In genomic region chr2:85875613-85876012, GRCh38 we compare ENCODE assay signal across 28 cellular contexts. TPM values are rescaled to one million over a fixed set of nuclear protein-coding genes. Genes with fewer than 3 reads are reported as not detected.
DNase-seq lines count a peak whose midpoint lies in the region; ATAC-seq and TF ChIP-seq lines count a peak whose summit lies in the region.
"Had no signal": no experiment of that assay in that cellular context is flagged by ENCODE, and none has a peak within 500 bp of the region (broad histone marks: within the 10 kb centered on the region; RNA-seq: fewer than 3 reads in every experiment).

No MANE protein-coding gene starts in this region.

- no peaks in the 10 kb centered on the region for H3K27me3 ChIP-seq in upper lobe of right lung
- no peaks in the 10 kb centered on the region for H3K27me3 ChIP-seq in HAP-1 (ENCODE audit: low read depth)
- H3K27me3 ChIP-seq: esophagus muscularis mucosa, gastrocnemius medialis, pancreas, suprapubic skin had no signal

- H3K27ac ChIP-seq in upper lobe of right lung: peak overlapping the region; percentile 63
- H3K27ac ChIP-seq: esophagus muscularis mucosa, gastrocnemius medialis, pancreas, suprapubic skin had no signal

- H3K4me3 ChIP-seq in upper lobe of right lung (peak overlapping the region; percentile 3), HAP-1 (no peak overlapping the region)
- H3K4me3 ChIP-seq: esophagus muscularis mucosa, gastrocnemius medialis, pancreas, suprapubic skin had no signal

- peaks cover 9% of the 10 kb centered on the region for H3K36me3 Mint-ChIP-seq in stimulated activated naive CD8-positive, alpha-beta T cell treated with anti-CD3 and anti-CD28 coated beads, Interleukin-15, Interleukin-2, amounts not matched to agents 100 ng/mL and 50 ng/mL, for 24 hours (ENCODE audit: low read depth)
- H3K36me3 Mint-ChIP-seq in WTC11 (peaks cover 4% of the 10 kb centered on the region), memory B cell (peaks cover 23% of the 10 kb centered on the region)

- POLR2A ChIA-PET in WTC11 (lab: Charles Lee): no interaction called here

- H3K4me1 ChIP-seq in upper lobe of right lung (peaks cover 26% of the 10 kb centered on the region), HAP-1 (peaks cover 13% of the 10 kb centered on the region)

- H3K9me3 Mint-ChIP-seq in stimulated activated naive CD8-positive, alpha-beta T cell treated with anti-CD3 and anti-CD28 coated beads, Interleukin-15, Interleukin-2, amounts not matched to agents 100 ng/mL and 50 ng/mL, for 24 hours: no peaks in the 10 kb centered on the region
- H3K9me3 Mint-ChIP-seq in WTC11: peaks cover 1% of the 10 kb centered on the region
- H3K9me3 Mint-ChIP-seq in memory B cell: no peaks in the 10 kb centered on the region
- H3K9me3 Mint-ChIP-seq: activated T-cell treated with anti-CD3 and anti-CD28 coated beads, Interleukin-2, amount 50 U/mL, for 72 hours had no signal

- H3K9me3 ChIP-seq in upper lobe of right lung (no peaks in the 10 kb centered on the region), HAP-1 (no peaks in the 10 kb centered on the region)
- H3K9me3 ChIP-seq: esophagus muscularis mucosa, gastrocnemius medialis, pancreas, suprapubic skin had no signal

- in situ Hi-C loops in HAP-1 (cut with MboI; ENCODE audit: low sequenced_read_pairs): no loop called here

- no peak for ATAC-seq in stimulated activated naive CD8-positive, alpha-beta T cell treated with anti-CD3 and anti-CD28 coated beads, Interleukin-15, Interleukin-2, amounts not matched to agents 100 U/mL and 50 U/mL, for 24 hours
- ATAC-seq in WTC11 (no peak), memory B cell (ENCODE audit: low read depth) (no peak), upper lobe of right lung (peak; percentile 44)
- ATAC-seq: activated T-cell treated with anti-CD3 and anti-CD28 coated beads, Interleukin-2, amount 50 U/mL, for 72 hours; gastrocnemius medialis; pancreas; right cardiac atrium; Right ventricle myocardium inferior had no signal

- peak overlapping the region; percentile 23 for H3K27ac Mint-ChIP-seq in stimulated activated naive CD8-positive, alpha-beta T cell treated with anti-CD3 and anti-CD28 coated beads, Interleukin-15, Interleukin-2, amounts not matched to agents 100 ng/mL and 50 ng/mL, for 24 hours
- H3K27ac Mint-ChIP-seq in WTC11: peak overlapping the region; percentile 6
- peak overlapping the region; percentile 80 for H3K27ac Mint-ChIP-seq in memory B cell
- H3K27ac Mint-ChIP-seq: activated naive CD8-positive, alpha-beta T cell treated with anti-CD3 and anti-CD28 coated beads, Interleukin-2, amount 10 ng/mL, durations not matched to agents 7 days and 5 days; activated T-cell treated with anti-CD3 and anti-CD28 coated beads, Interleukin-2, amount 50 U/mL, for 72 hours had no signal

- intact Hi-C loops in upper lobe of right lung (cut with DNase I): no loop called here

- H3K36me3 ChIP-seq in upper lobe of right lung (no peaks in the 10 kb centered on the region), HAP-1 (replicated peaks) (no peaks in the 10 kb centered on the region)
- H3K36me3 ChIP-seq: esophagus muscularis mucosa, gastrocnemius medialis, pancreas, suprapubic skin had no signal

- peaks cover 66% of the 10 kb centered on the region for H3K4me1 Mint-ChIP-seq in stimulated activated naive CD8-positive, alpha-beta T cell treated with anti-CD3 and anti-CD28 coated beads, Interleukin-15, Interleukin-2, amounts not matched to agents 100 ng/mL and 50 ng/mL, for 24 hours (ENCODE audit: low read depth)
- H3K4me1 Mint-ChIP-seq in WTC11: peaks cover 26% of the 10 kb centered on the region
- H3K4me1 Mint-ChIP-seq in memory B cell: peaks cover 48% of the 10 kb centered on the region

- DNase-seq in stimulated activated naive CD8-positive, alpha-beta T cell treated with anti-CD3 and anti-CD28 coated beads, Interleukin-15, Interleukin-2, amounts not matched to agents 100 U/mL and 50 U/mL, for 24 hours: no peak
- DNase-seq in WTC11 (ENCODE audit: low spot score) (no peak), memory B cell (ENCODE audit: low spot score in 2 of 2) (no peak), upper lobe of right lung (no peak), HAP-1 (ENCODE audit: low spot score in 2 of 2) (no peak), NCI-H1092 (lab: John Stamatoyannopoulos, UW) (no peak)
- no peak for DNase-seq in activated effector memory CD4-positive, alpha-beta T cell treated with anti-CD3 and anti-CD28 coated beads, Interleukin-2, amount 50 U/mL, for 16 hours
- DNase-seq: activated CD4-positive, CD25-positive, alpha-beta regulatory T cell treated with anti-CD3 and anti-CD28 coated beads, Interleukin-2, amount 50 U/mL, for 72 hours; activated T-cell treated with anti-CD3 and anti-CD28 coated beads, Interleukin-2, amount 50 U/mL, for 72 hours; cerebellar nuclear complex; DMS53; effector memory CD4-positive, alpha-beta T cell; gastrocnemius medialis; KG1; mammary epithelial cell; NCI-H187 treated with DMSO at 0.1 percent for 48 hours; NCI-H2227 treated with DMSO at 0.1 percent for 48 hours; NCI-H774; OCI-M1; pancreas; right cardiac atrium; stimulated activated CD4-positive, alpha-beta T cell treated with anti-CD3 and anti-CD28 coated beads, Interleukin-15, amount 100 ng/mL, for 24 hours; stimulated activated CD8-positive, alpha-beta memory T cell treated with anti-CD3 and anti-CD28 coated beads, Interleukin-4, amount 100 ng/mL, for 48 hours had no signal

- no peaks in the 10 kb centered on the region for H3K27me3 Mint-ChIP-seq in stimulated activated naive CD8-positive, alpha-beta T cell treated with anti-CD3 and anti-CD28 coated beads, Interleukin-15, Interleukin-2, amounts not matched to agents 100 ng/mL and 50 ng/mL, for 24 hours
- no peaks in the 10 kb centered on the region; the same call in 1 of the 2 replicates for H3K27me3 Mint-ChIP-seq in WTC11 (ENCODE audit: low read depth)
- no peaks in the 10 kb centered on the region for H3K27me3 Mint-ChIP-seq in memory B cell
- H3K27me3 Mint-ChIP-seq: activated naive CD8-positive, alpha-beta T cell treated with anti-CD3 and anti-CD28 coated beads, Interleukin-2, amount 10 ng/mL, durations not matched to agents 7 days and 5 days had no signal

- H3K4me3 Mint-ChIP-seq in stimulated activated naive CD8-positive, alpha-beta T cell treated with anti-CD3 and anti-CD28 coated beads, Interleukin-15, Interleukin-2, amounts not matched to agents 100 ng/mL and 50 ng/mL, for 24 hours: no peak overlapping the region
- H3K4me3 Mint-ChIP-seq in WTC11 (no peak overlapping the region), memory B cell (no peak overlapping the region)
- H3K4me3 Mint-ChIP-seq: activated naive CD8-positive, alpha-beta T cell treated with anti-CD3 and anti-CD28 coated beads, Interleukin-2, amount 10 ng/mL, durations not matched to agents 7 days and 5 days; activated T-cell treated with anti-CD3 and anti-CD28 coated beads, Interleukin-2, amount 50 U/mL, for 72 hours had no signal

- TF ChIP-seq CTCF in WTC11 (IDR thresholded peaks at IDR 0.05) (no peak), upper lobe of right lung (IDR thresholded peaks at IDR 0.05) (no peak)

- CTCF ChIA-PET in WTC11 (lab: Charles Lee): interaction anchor here (0.7 to 1.5 kb wide), 4 partner anchors 14 to 169 kb away, joined by 3 read pairs; no protein-coding TSS in a partner anchor

TF ChIP-seq in WTC11, 78 proteins besides CTCF, POLR2A, EP300 and RAD21:
- TF ChIP-seq, protein P1, sequence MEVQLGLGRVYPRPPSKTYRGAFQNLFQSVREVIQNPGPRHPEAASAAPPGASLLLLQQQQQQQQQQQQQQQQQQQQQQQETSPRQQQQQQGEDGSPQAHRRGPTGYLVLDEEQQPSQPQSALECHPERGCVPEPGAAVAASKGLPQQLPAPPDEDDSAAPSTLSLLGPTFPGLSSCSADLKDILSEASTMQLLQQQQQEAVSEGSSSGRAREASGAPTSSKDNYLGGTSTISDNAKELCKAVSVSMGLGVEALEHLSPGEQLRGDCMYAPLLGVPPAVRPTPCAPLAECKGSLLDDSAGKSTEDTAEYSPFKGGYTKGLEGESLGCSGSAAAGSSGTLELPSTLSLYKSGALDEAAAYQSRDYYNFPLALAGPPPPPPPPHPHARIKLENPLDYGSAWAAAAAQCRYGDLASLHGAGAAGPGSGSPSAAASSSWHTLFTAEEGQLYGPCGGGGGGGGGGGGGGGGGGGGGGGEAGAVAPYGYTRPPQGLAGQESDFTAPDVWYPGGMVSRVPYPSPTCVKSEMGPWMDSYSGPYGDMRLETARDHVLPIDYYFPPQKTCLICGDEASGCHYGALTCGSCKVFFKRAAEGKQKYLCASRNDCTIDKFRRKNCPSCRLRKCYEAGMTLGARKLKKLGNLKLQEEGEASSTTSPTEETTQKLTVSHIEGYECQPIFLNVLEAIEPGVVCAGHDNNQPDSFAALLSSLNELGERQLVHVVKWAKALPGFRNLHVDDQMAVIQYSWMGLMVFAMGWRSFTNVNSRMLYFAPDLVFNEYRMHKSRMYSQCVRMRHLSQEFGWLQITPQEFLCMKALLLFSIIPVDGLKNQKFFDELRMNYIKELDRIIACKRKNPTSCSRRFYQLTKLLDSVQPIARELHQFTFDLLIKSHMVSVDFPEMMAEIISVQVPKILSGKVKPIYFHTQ (CRISPR knock-in tag; IDR thresholded peaks at IDR 0.05): no peak
- TF ChIP-seq NFYB (CRISPR knock-in tag; conservative IDR thresholded peaks at IDR 0.05; ENCODE audit: low read depth) (no peak), ELF4 (CRISPR knock-in tag; IDR thresholded peaks at IDR 0.05; ENCODE audit: low read depth) (no peak), ZBTB21 (CRISPR knock-in tag; IDR thresholded peaks at IDR 0.05; ENCODE audit: borderline replicate concordance) (no peak)

RNA-seq across cellular contexts. Expression of gene ST3GAL5, which starts 13.2 kb away (rescaled TPM):
- 5.9 to 6.8 TPM (median 6.2 TPM) in 3 replicates for total RNA-seq in WTC11 (2021)
- total RNA-seq in upper lobe of right lung: 76.7 TPM

Comparison
In these comparisons a context has a peak if more than half of its experiments do, and no peak if none do; other contexts are left out.
1. H3K27ac Mint-ChIP-seq: peak in every context shown above with its lines; median percentile 80 in memory B cell; 23 in stimulated activated naive CD8-positive, alpha-beta T cell treated with anti-CD3 and anti-CD28 coated beads, Interleukin-15, Interleukin-2, amounts not matched to agents 100 ng/mL and 50 ng/mL, for 24 hours; 6 in WTC11.